21 cellular contexts compared by ENCODE assay signal in the genomic region with DNA sequence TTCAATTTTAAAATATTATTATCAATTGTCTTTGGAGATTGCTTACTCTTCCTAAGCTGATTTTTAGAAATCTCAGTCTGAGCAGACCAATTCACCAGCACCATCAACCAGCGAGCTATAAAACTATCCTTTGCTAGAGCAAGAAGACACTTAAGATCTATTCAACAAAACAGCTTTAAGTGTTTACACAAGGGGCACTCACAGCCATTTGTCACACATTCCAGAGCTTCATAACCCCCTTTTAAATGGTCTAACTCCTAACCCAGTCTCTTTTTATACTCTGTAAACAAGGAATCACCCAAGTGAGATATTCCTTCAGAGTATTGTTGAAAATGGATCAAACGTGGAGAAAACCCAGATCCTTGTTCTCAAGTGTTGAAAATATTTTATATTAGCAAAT.
"Had no signal": no experiment of that assay in that cellular context is flagged by ENCODE, and none has a peak within 500 bp of the region (broad histone marks: within the 10 kb centered on the region; RNA-seq: fewer than 3 reads in every experiment).

No MANE protein-coding gene starts in this region.

- ATAC-seq: heart left ventricle; left colon; mucosa of descending colon; naive thymus-derived CD8-positive, alpha-beta T cell; right cardiac atrium; stimulated activated effector memory CD8-positive, alpha-beta T cell treated with anti-CD3 and anti-CD28 coated beads, Interleukin-12 subunit alpha, Interleukin-12 subunit beta, amount 100 ng/mL, for 72 hours; stimulated activated naive CD8-positive, alpha-beta T cell treated with anti-CD3 and anti-CD28 coated beads, Interleukin-15, Interleukin-2, amounts not matched to agents 100 U/mL and 50 U/mL, for 24 hours had no signal

- H3K27ac Mint-ChIP-seq: naive thymus-derived CD8-positive, alpha-beta T cell; progenitor cell of endocrine pancreas; stimulated activated effector memory CD8-positive, alpha-beta T cell treated with anti-CD3 and anti-CD28 coated beads, Interleukin-12 subunit alpha, Interleukin-12 subunit beta, amount 100 ng/mL, for 72 hours had no signal

- H3K9me3 ChIP-seq: colonic mucosa, esophagus squamous epithelium, heart left ventricle, mucosa of descending colon, ovary, tibial artery, upper lobe of left lung, uterus had no signal

- H3K27me3 ChIP-seq: colonic mucosa, esophagus squamous epithelium, heart left ventricle, ovary, tibial artery, upper lobe of left lung, uterus had no signal

- H3K36me3 Mint-ChIP-seq: naive thymus-derived CD8-positive, alpha-beta T cell; stimulated activated effector memory CD8-positive, alpha-beta T cell treated with anti-CD3 and anti-CD28 coated beads, Interleukin-12 subunit alpha, Interleukin-12 subunit beta, amount 100 ng/mL, for 72 hours had no signal

- H3K36me3 ChIP-seq: colonic mucosa, esophagus squamous epithelium, heart left ventricle, ovary, tibial artery, upper lobe of left lung, uterus had no signal

- H3K4me1 Mint-ChIP-seq: naive thymus-derived CD8-positive, alpha-beta T cell; stimulated activated effector memory CD8-positive, alpha-beta T cell treated with anti-CD3 and anti-CD28 coated beads, Interleukin-12 subunit alpha, Interleukin-12 subunit beta, amount 100 ng/mL, for 72 hours had no signal

- H3K4me1 ChIP-seq: colonic mucosa, esophagus squamous epithelium, heart left ventricle, tibial artery, upper lobe of left lung, uterus had no signal

- H3K4me3 Mint-ChIP-seq: naive thymus-derived CD8-positive, alpha-beta T cell; neural crest cell; stimulated activated effector memory CD8-positive, alpha-beta T cell treated with anti-CD3 and anti-CD28 coated beads, Interleukin-12 subunit alpha, Interleukin-12 subunit beta, amount 100 ng/mL, for 72 hours had no signal

- DNase-seq: colonic mucosa; dermis blood vessel endothelial cell; esophagus squamous epithelium; foreskin fibroblast; heart left ventricle; hippocampal formation; left colon; mucosa of descending colon; naive thymus-derived CD8-positive, alpha-beta T cell; ovary; right cardiac atrium; small intestine; stimulated activated CD4-positive, alpha-beta T cell treated with anti-CD3 and anti-CD28 coated beads, Interleukin-4, amount 100 ng/mL, for 1 hour; stimulated activated CD8-positive, alpha-beta memory T cell treated with anti-CD3 and anti-CD28 coated beads, Interleukin-4, amount 100 ng/mL, for 48 hours; stimulated activated naive CD8-positive, alpha-beta T cell treated with anti-CD3 and anti-CD28 coated beads, Interleukin-15, Interleukin-2, amounts not matched to agents 100 U/mL and 50 U/mL, for 24 hours; tibial artery; upper lobe of left lung; uterus had no signal

- H3K27ac ChIP-seq: colonic mucosa, esophagus squamous epithelium, heart left ventricle, ovary, tibial artery, upper lobe of left lung, uterus had no signal

- H3K27me3 Mint-ChIP-seq: naive thymus-derived CD8-positive, alpha-beta T cell; progenitor cell of endocrine pancreas had no signal

- H3K4me3 ChIP-seq: colonic mucosa, esophagus squamous epithelium, heart left ventricle, mucosa of descending colon, ovary, tibial artery, upper lobe of left lung, uterus had no signal
